21 cellular contexts compared by ENCODE assay signal in the genomic region with DNA sequence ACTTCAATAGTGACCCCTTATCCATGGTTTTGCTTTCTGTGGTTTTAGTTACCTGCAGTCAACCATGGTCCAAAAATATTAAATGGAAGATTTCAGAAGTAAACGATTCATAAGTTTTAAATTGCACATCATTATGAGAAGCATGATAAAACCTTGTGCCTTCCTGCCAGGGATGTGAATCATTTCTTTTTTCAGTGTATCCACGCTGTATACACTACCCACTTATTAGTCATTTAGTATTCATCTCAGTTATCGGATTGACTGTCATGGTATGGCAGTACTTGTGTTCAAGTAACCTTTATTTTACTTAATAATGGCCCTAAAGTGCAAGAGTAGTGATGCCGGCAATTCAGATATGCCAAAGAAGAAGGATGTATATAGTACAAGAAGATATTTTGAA. TPM values are rescaled to one million over a fixed set of nuclear protein-coding genes. Genes with fewer than 3 reads are reported as not detected.
DNase-seq lines count a peak whose midpoint lies in the region; ATAC-seq and TF ChIP-seq lines count a peak whose summit lies in the region.
"Had no signal": no experiment of that assay in that cellular context is flagged by ENCODE, and none has a peak within 500 bp of the region (broad histone marks: within the 10 kb centered on the region; RNA-seq: fewer than 3 reads in every experiment).

No MANE protein-coding gene starts in this region.

- H3K4me1 ChIP-seq in breast epithelium (no peaks in the 10 kb centered on the region), Caco-2 (no peaks in the 10 kb centered on the region), heart left ventricle (no peaks in the 10 kb centered on the region)
- H3K4me1 ChIP-seq: neural progenitor cell had no signal

- no peaks in the 10 kb centered on the region for H3K27me3 Mint-ChIP-seq in MCF 10A (ENCODE audit: insufficient read depth, unreplicated experiment)
- no peaks in the 10 kb centered on the region for H3K27me3 Mint-ChIP-seq in Caco-2 (ENCODE audit: insufficient read depth, unreplicated experiment)
- no peaks in the 10 kb centered on the region for H3K27me3 Mint-ChIP-seq in activated CD4-positive, alpha-beta memory T cell treated with anti-CD3 and anti-CD28 coated beads for 36 hours
- H3K27me3 Mint-ChIP-seq: CD4-positive, alpha-beta T cell; central memory CD8-positive, alpha-beta T cell had no signal

- POLR2A ChIA-PET in MCF 10A (lab: Yijun Ruan, JAX) (interaction anchor here (0.6 kb wide), 1 partner anchor 67 kb away, joined by 3 read pairs; no protein-coding TSS in a partner anchor), Caco-2 (lab: Charles Lee) (no interaction called here)
- POLR2A ChIA-PET in activated CD4-positive, alpha-beta memory T cell treated with anti-CD3 and anti-CD28 coated beads for 36 hours (lab: Charles Lee), result no interaction called here

- TF ChIP-seq POLR2A in breast epithelium (IDR thresholded peaks at IDR 0.05) (no peak), heart left ventricle (IDR thresholded peaks at IDR 0.05) (no peak)

- H3K27ac Mint-ChIP-seq in MCF 10A (ENCODE audit: low read depth, unreplicated experiment), result no peak overlapping the region
- H3K27ac Mint-ChIP-seq in Caco-2 (ENCODE audit: unreplicated experiment), result no peak overlapping the region
- no peak overlapping the region for H3K27ac Mint-ChIP-seq in activated CD4-positive, alpha-beta memory T cell treated with anti-CD3 and anti-CD28 coated beads for 36 hours
- H3K27ac Mint-ChIP-seq: CD4-positive, alpha-beta T cell; mesothelial cell of epicardium; neural progenitor cell had no signal

- H3K9me3 Mint-ChIP-seq in MCF 10A (ENCODE audit: unreplicated experiment) (no peaks in the 10 kb centered on the region), Caco-2 (ENCODE audit: unreplicated experiment) (no peaks in the 10 kb centered on the region)
- H3K9me3 Mint-ChIP-seq in activated CD4-positive, alpha-beta memory T cell treated with anti-CD3 and anti-CD28 coated beads for 36 hours, result no peaks in the 10 kb centered on the region
- H3K9me3 Mint-ChIP-seq: activated T-cell treated with anti-CD3 and anti-CD28 coated beads, Interleukin-2, amount 50 U/mL, for 4 hours; CD4-positive, alpha-beta T cell; central memory CD8-positive, alpha-beta T cell had no signal

- H3K9me3 ChIP-seq in breast epithelium (no peaks in the 10 kb centered on the region), Caco-2 (no peaks in the 10 kb centered on the region), heart left ventricle (peaks cover 0 to 10% (median 0%) of the 10 kb centered on the region in 12 donors)

- H3K4me3 ChIP-seq in breast epithelium, result no peak overlapping the region
- no peak overlapping the region for H3K4me3 ChIP-seq in brain microvascular endothelial cell (ENCODE audit: low read depth, low read length)
- no peak overlapping the region for H3K4me3 ChIP-seq in Caco-2 (ENCODE audit: low read depth, low read length)
- no peak overlapping the region for H3K4me3 ChIP-seq in heart left ventricle
- H3K4me3 ChIP-seq: neural progenitor cell had no signal

- in situ Hi-C loops in brain microvascular endothelial cell (cut with HindIII; ENCODE audit: low pct_ligation_motif_present, low sequenced_read_pairs), result no loop called here

- TF ChIP-seq CTCF in MCF 10A (IDR thresholded peaks at IDR 0.05; ENCODE audit: unreplicated experiment), result no peak
- TF ChIP-seq CTCF in breast epithelium (IDR thresholded peaks at IDR 0.05), result no peak
- TF ChIP-seq CTCF in brain microvascular endothelial cell (IDR thresholded peaks at IDR 0.05; ENCODE audit: low read depth, low read length, missing control alignments), result no peak
- no peak for TF ChIP-seq CTCF in Caco-2 (IDR thresholded peaks at IDR 0.05; ENCODE audit: insufficient read depth in 1 of 2, low read depth in 1 of 2, low read length in 1 of 2, severe bottlenecking in 1 of 2, unreplicated experiment in 1 of 2)
- TF ChIP-seq CTCF in heart left ventricle (IDR thresholded peaks at IDR 0.05), result no peak

- H3K27me3 ChIP-seq in breast epithelium, result no peaks in the 10 kb centered on the region
- no peaks in the 10 kb centered on the region for H3K27me3 ChIP-seq in brain microvascular endothelial cell (replicated peaks)
- no peaks in the 10 kb centered on the region for H3K27me3 ChIP-seq in Caco-2 (replicated peaks; ENCODE audit: control insufficient read depth, insufficient read depth, low read length)
- no peaks in the 10 kb centered on the region for H3K27me3 ChIP-seq in heart left ventricle
- H3K27me3 ChIP-seq: neural progenitor cell had no signal

- H3K36me3 Mint-ChIP-seq in MCF 10A (ENCODE audit: insufficient read depth, unreplicated experiment) (no peaks in the 10 kb centered on the region), Caco-2 (ENCODE audit: insufficient read depth, unreplicated experiment) (no peaks in the 10 kb centered on the region)
- H3K36me3 Mint-ChIP-seq in activated CD4-positive, alpha-beta memory T cell treated with anti-CD3 and anti-CD28 coated beads for 36 hours, result no peaks in the 10 kb centered on the region
- H3K36me3 Mint-ChIP-seq: mesothelial cell of epicardium, neural progenitor cell had no signal

- 59 to 83% (median 72%) methylated on average over 4 of the region's 4 CpGs for WGBS in heart left ventricle, 4 donors

- H3K4me1 Mint-ChIP-seq in MCF 10A (ENCODE audit: insufficient read depth, unreplicated experiment) (peaks cover 2% of the 10 kb centered on the region), Caco-2 (ENCODE audit: low read depth, unreplicated experiment) (no peaks in the 10 kb centered on the region)
- H3K4me1 Mint-ChIP-seq in activated CD4-positive, alpha-beta memory T cell treated with anti-CD3 and anti-CD28 coated beads for 36 hours (ENCODE audit: low read depth), result peaks cover 10% of the 10 kb centered on the region
- H3K4me1 Mint-ChIP-seq: central memory CD8-positive, alpha-beta T cell; mesothelial cell of epicardium; neural progenitor cell had no signal

- ATAC-seq in HG03442 (IDR thresholded peaks at IDR 0.05; ENCODE audit: unreplicated experiment), result peak; percentile 57
- ATAC-seq in heart left ventricle, result no peak
- ATAC-seq: left colon had no signal

- intact Hi-C loops in MCF 10A (cut with micrococcal nuclease), result no loop called here
- intact Hi-C loops in breast epithelium (cut with DNase I; ENCODE audit: low total_unique reads), result no loop called here
- intact Hi-C loops in Caco-2 (cut with micrococcal nuclease; ENCODE audit: unreplicated experiment), result no loop called here
- intact Hi-C loops in heart left ventricle (cut with DNase I), result no loop called here
- intact Hi-C loops in activated CD4-positive, alpha-beta memory T cell treated with anti-CD3 and anti-CD28 coated beads for 36 hours (cut with micrococcal nuclease), result loop anchor here (1.0 to 5.0 kb wide), 5 partner anchors 28 to 167 kb away; a partner anchor contains a TSS

- H3K4me3 Mint-ChIP-seq in MCF 10A (ENCODE audit: unreplicated experiment), result no peak overlapping the region
- H3K4me3 Mint-ChIP-seq in Caco-2 (ENCODE audit: unreplicated experiment), result no peak overlapping the region
- H3K4me3 Mint-ChIP-seq in activated CD4-positive, alpha-beta memory T cell treated with anti-CD3 and anti-CD28 coated beads for 36 hours, result no peak overlapping the region
- H3K4me3 Mint-ChIP-seq: activated T-cell treated with anti-CD3 and anti-CD28 coated beads, Interleukin-2, amount 50 U/mL, for 4 hours; CD4-positive, alpha-beta T cell; central memory CD8-positive, alpha-beta T cell; mesothelial cell of epicardium; neural progenitor cell had no signal

- no TSS peak for BruUV-seq in MCF 10A (replicated peaks; lab: Mats Ljungman, UMichigan)
- no TSS peak for BruUV-seq in Caco-2 (replicated peaks; lab: Mats Ljungman, UMichigan)

- H3K27ac ChIP-seq in breast epithelium, result no peak overlapping the region
- H3K27ac ChIP-seq in brain microvascular endothelial cell, result no peak overlapping the region
- H3K27ac ChIP-seq in heart left ventricle, result no peak overlapping the region
- H3K27ac ChIP-seq: neural progenitor cell had no signal

- DNase-seq in MCF 10A (ENCODE audit: unreplicated experiment), result peak; percentile 35
- no peak for DNase-seq in breast epithelium (ENCODE audit: low spot score in 2 of 2)
- DNase-seq in brain microvascular endothelial cell, result peak; percentile 33
- peak; percentile 18 for DNase-seq in stromal cell of bone marrow (ENCODE audit: low read depth)
- DNase-seq in Caco-2, result no peak
- no peak for DNase-seq in heart left ventricle
- no peak for DNase-seq in activated CD4-positive, alpha-beta memory T cell treated with anti-CD3 and anti-CD28 coated beads for 36 hours
- DNase-seq: ACHN; activated CD4-positive, alpha-beta T cell treated with anti-CD3 and anti-CD28 coated beads, Interleukin-2, amount 50 U/mL, for 1 hour; activated T-cell treated with anti-CD3 and anti-CD28 coated beads, Interleukin-2, amount 50 U/mL, for 4 hours; CD4-positive, alpha-beta T cell; DMS79; hypothalamus; left colon; NCI-H1105 had no signal

- no peaks in the 10 kb centered on the region for H3K36me3 ChIP-seq in breast epithelium
- H3K36me3 ChIP-seq in brain microvascular endothelial cell (replicated peaks), result no peaks in the 10 kb centered on the region
- no peaks in the 10 kb centered on the region for H3K36me3 ChIP-seq in Caco-2 (ENCODE audit: control insufficient read depth, insufficient read depth, low read length)
- no peaks in the 10 kb centered on the region for H3K36me3 ChIP-seq in heart left ventricle
- H3K36me3 ChIP-seq: neural progenitor cell had no signal

- CTCF ChIA-PET in MCF 10A (lab: Yijun Ruan, JAX) (no interaction called here), Caco-2 (lab: Charles Lee) (no interaction called here)
- CTCF ChIA-PET in activated CD4-positive, alpha-beta memory T cell treated with anti-CD3 and anti-CD28 coated beads for 36 hours (lab: Charles Lee), result no interaction called here

RNA-seq across cellular contexts. Expression of a gene that starts 37.7 kb away (rescaled TPM):
- not detected in 2 replicates for total RNA-seq in MCF 10A (2022)
- 1 to 10 TPM in 2 of 3 donors, under 1 TPM in 1; 0.66 to 1.6 (median 1.4) TPM for total RNA-seq in breast epithelium
- not detected in 2 replicates for total RNA-seq in Caco-2 (2022)
- 1 to 10 TPM in 2 of 9 donors, under 1 TPM in 5, not detected in 2; 0.21 to 5.2 (median 0.40) TPM for total RNA-seq in heart left ventricle
- polyA plus RNA-seq in heart left ventricle, result under 1 TPM; 0.15 to 0.18 TPM
- total RNA-seq in activated CD4-positive, alpha-beta memory T cell treated with anti-CD3 and anti-CD28 coated beads for 36 hours, result 1 to 10 TPM; 1.1 to 1.6 TPM
- total RNA-seq: mesothelial cell of epicardium, renal cortical epithelial cell, RPMI7951 had no signal

RNA-seq across cellular contexts. Expression of a gene that starts 38.0 kb away (rescaled TPM):
- total RNA-seq in MCF 10A (2022) (10.1 and 18.0 TPM in 2 replicates), breast epithelium (10 to 100 TPM in 1 of 3 donors, 1 to 10 TPM in 2; 3.8 to 12.1 (median 6.9) TPM), Caco-2 (2022) (5.6 and 6.5 TPM in 2 replicates), heart left ventricle (10 to 100 TPM in 2 of 9 donors, 1 to 10 TPM in 7; 3.3 to 17.1 (median 7.5) TPM)
- 1 to 10 TPM; 5.0 TPM for polyA plus RNA-seq in heart left ventricle
- 100 to 1,000 TPM in 1 of 2 experiments, 10 to 100 TPM in 1; 95.2 to 100 TPM for total RNA-seq in activated CD4-positive, alpha-beta memory T cell treated with anti-CD3 and anti-CD28 coated beads for 36 hours

Comparison
In these comparisons a context has a peak if more than half of its experiments do, and no peak if none do; other contexts are left out.
1. DNase-seq: peak in MCF 10A (single experiment), brain microvascular endothelial cell (single experiment) and stromal cell of bone marrow (single experiment); none in breast epithelium (0 of 2), Caco-2 (0 of 2), heart left ventricle (0 of 5) and activated CD4-positive, alpha-beta memory T cell treated with anti-CD3 and anti-CD28 coated beads for 36 hours (single experiment).